Comparison of ENCODE assay signal across 8 cellular contexts in genomic region chr2:101831351-101831865, GRCh38.
DNase-seq lines count a peak whose midpoint lies in the region; ATAC-seq, FAIRE-seq and TF ChIP-seq lines count a peak whose summit lies in the region.

No MANE protein-coding gene starts in this region.

- peak; percentile 87 for FAIRE-seq in endothelial cell of umbilical vein (lab: Jason Lieb, UNC)

- BruUV-seq in endothelial cell of umbilical vein (replicated peaks; lab: Mats Ljungman, UMichigan) = no TSS peak

- no peaks in the 10 kb centered on the region for H4K20me1 ChIP-seq in endothelial cell of umbilical vein (replicated peaks; ENCODE audit: control insufficient read depth, extremely low read depth, insufficient read depth, low read length)

- intact Hi-C loops in endothelial cell of umbilical vein (cut with micrococcal nuclease) = loop anchor here (1.0 to 5.0 kb wide), 5 partner anchors 61 to 489 kb away; no protein-coding TSS in a partner anchor

- H3K9me3 ChIP-seq in AG04450 (ENCODE audit: control insufficient read depth, insufficient read depth, low read length) = no peaks in the 10 kb centered on the region
- H3K9me3 ChIP-seq in endothelial cell of umbilical vein (replicated peaks; ENCODE audit: control insufficient read depth, insufficient read depth, low read length) = no peaks in the 10 kb centered on the region
- no peaks in the 10 kb centered on the region for H3K9me3 ChIP-seq in muscle layer of duodenum (ENCODE audit: control insufficient read depth in 1 of 2, low read length in 2 of 2)

- ATAC-seq in GM18505 (IDR thresholded peaks at IDR 0.05; ENCODE audit: unreplicated experiment) (peak; percentile 64), HG03103 (IDR thresholded peaks at IDR 0.05; ENCODE audit: low read depth, unreplicated experiment) (peak; percentile 82)
- peak; percentile 83 for ATAC-seq in stimulated activated memory B cell treated with anti-CD40 and anti-IgM and Interleukin-4, amounts not matched to agents 10 μg/mL and 1 μg/mL and 100 μg/mL, for 72 hours

- no peak overlapping the region for H3K4me2 ChIP-seq in endothelial cell of umbilical vein (ENCODE audit: insufficient read depth, low read length)

- H3K27ac ChIP-seq in AG04450 (ENCODE audit: low read depth, low read length) (no peak overlapping the region), endothelial cell of umbilical vein (ENCODE audit: insufficient read depth, low read depth, low read length) (peak overlapping the region; percentile 18), muscle layer of duodenum (ENCODE audit: low read length) (peak overlapping the region; percentile 19)

- H3K27ac Mint-ChIP-seq in stimulated activated memory B cell treated with anti-CD40 and anti-IgM and Interleukin-4, amounts not matched to agents 10 μg/mL and 1 μg/mL and 100 μg/mL, for 72 hours = peak overlapping the region; percentile 77

- H3K27me3 ChIP-seq in AG04450 (ENCODE audit: control insufficient read depth, insufficient read depth, low read length) (no peaks in the 10 kb centered on the region), endothelial cell of umbilical vein (ENCODE audit: control insufficient read depth in 2 of 2, insufficient read depth in 2 of 2, low read length in 2 of 2) (no peaks in the 10 kb centered on the region), muscle layer of duodenum (ENCODE audit: low read depth, low read length) (no peaks in the 10 kb centered on the region)

- H3K79me2 ChIP-seq in endothelial cell of umbilical vein (ENCODE audit: control insufficient read depth, insufficient read depth, low read length) = peaks cover 67% of the 10 kb centered on the region

- H3K4me3 ChIP-seq in AG04450 (ENCODE audit: low read depth, low read length) (no peak overlapping the region), endothelial cell of umbilical vein (replicated peaks in 1 of 3; ENCODE audit: insufficient read depth in 1 of 3, low read depth in 1 of 3, low read length in 3 of 3) (no peak overlapping the region), muscle layer of duodenum (ENCODE audit: low read depth in 1 of 2, low read length in 2 of 2) (no peak overlapping the region)

- peaks cover 55% of the 10 kb centered on the region for H3K36me3 Mint-ChIP-seq in stimulated activated memory B cell treated with anti-CD40 and anti-IgM and Interleukin-4, amounts not matched to agents 10 μg/mL and 1 μg/mL and 100 μg/mL, for 72 hours

- H3K9ac ChIP-seq in endothelial cell of umbilical vein (replicated peaks; ENCODE audit: extremely low read depth, insufficient read depth, low read length) = no peak overlapping the region

- H2AFZ ChIP-seq in endothelial cell of umbilical vein (ENCODE audit: low read depth, low read length) = no peak overlapping the region

- H3K4me1 Mint-ChIP-seq in stimulated activated memory B cell treated with anti-CD40 and anti-IgM and Interleukin-4, amounts not matched to agents 10 μg/mL and 1 μg/mL and 100 μg/mL, for 72 hours = peaks cover 55% of the 10 kb centered on the region

- CTCF ChIA-PET in AG04450 (lab: Charles Lee) (interaction anchor here (0.6 to 4.9 kb wide), 61 partner anchors 8 to 814 kb away, joined by 3 to 53 read pairs (median 4); partner anchors contain the start of genes MAP4K4 and RFX8), endothelial cell of umbilical vein (lab: Charles Lee) (interaction anchor here (0.6 to 10.3 kb wide), 75 partner anchors 8 to 626 kb away, joined by 3 to 90 read pairs (median 5); partner anchors contain the start of genes CREG2 and MAP4K4)

- dilution Hi-C loops in endothelial cell of umbilical vein (cut with MboI; ENCODE audit: extremely low pct_ligation_motif_present, low sequenced_read_pairs) = no loop called here

- peak; percentile 37 for DNase-seq in AG04450 (ENCODE audit: low read depth, low spot score)
- DNase-seq in NCI-H82 treated with DMSO at 0.1 percent for 48 hours (lab: John Stamatoyannopoulos, UW; ENCODE audit: unreplicated experiment) = peak; percentile 12
- DNase-seq in activated CD8-positive, alpha-beta memory T cell treated with anti-CD3 and anti-CD28 coated beads, Interleukin-2, amount 50 U/mL, for 24 hours (ENCODE audit: extremely low read depth) = peak; percentile 20
- peak; percentile 85 for DNase-seq in endothelial cell of umbilical vein (ENCODE audit: low read depth, low spot score)

- TF ChIP-seq CTCF in AG04450 (IDR thresholded peaks at IDR 0.05; ENCODE audit: low read depth, low read length) (peak; percentile 82), endothelial cell of umbilical vein (IDR thresholded peaks at IDR 0.05; ENCODE audit: extremely low read depth in 1 of 2, insufficient read depth in 1 of 2, low read depth in 1 of 2, low read length in 2 of 2) (peak; percentile 68 to 74)

- H3K27me3 Mint-ChIP-seq in stimulated activated memory B cell treated with anti-CD40 and anti-IgM and Interleukin-4, amounts not matched to agents 10 μg/mL and 1 μg/mL and 100 μg/mL, for 72 hours = no peaks in the 10 kb centered on the region

- H3K9me3 Mint-ChIP-seq in stimulated activated memory B cell treated with anti-CD40 and anti-IgM and Interleukin-4, amounts not matched to agents 10 μg/mL and 1 μg/mL and 100 μg/mL, for 72 hours = no peaks in the 10 kb centered on the region

- POLR2A ChIA-PET in AG04450 (lab: Yijun Ruan, JAX) (interaction anchor here (0.6 to 1.2 kb wide), 2 partner anchors 113 to 134 kb away, joined by 4 to 5 read pairs; partner anchors contain the start of gene MAP4K4), endothelial cell of umbilical vein (lab: Charles Lee) (interaction anchor here (1.3 kb wide), 1 partner anchor 133 kb away, joined by 7 read pairs; no protein-coding TSS in a partner anchor)

- H3K4me1 ChIP-seq in endothelial cell of umbilical vein (ENCODE audit: control insufficient read depth, extremely low read depth, insufficient read depth, low read length) = peaks cover 33% of the 10 kb centered on the region
- peaks cover 19 to 32% of the 10 kb centered on the region in 2 donors for H3K4me1 ChIP-seq in muscle layer of duodenum (ENCODE audit: control insufficient read depth in 1 of 2, insufficient read depth in 2 of 2, low read length in 2 of 2)

- H3K9me1 ChIP-seq in endothelial cell of umbilical vein (replicated peaks; ENCODE audit: control insufficient read depth, extremely low read depth, insufficient read depth, low read length) = no peaks in the 10 kb centered on the region

- H3K36me3 ChIP-seq in endothelial cell of umbilical vein (ENCODE audit: control insufficient read depth in 2 of 2, extremely low read depth in 1 of 2, insufficient read depth in 2 of 2, low read length in 2 of 2) (peaks cover 25 to 44% of the 10 kb centered on the region in 2 experiments), muscle layer of duodenum (ENCODE audit: control insufficient read depth in 1 of 2, insufficient read depth in 2 of 2, low read length in 2 of 2) (peaks cover 31 to 53% of the 10 kb centered on the region in 2 donors)

- TF ChIP-seq POLR2A in GM18505 (IDR thresholded peaks at IDR 0.05; ENCODE audit: borderline replicate concordance, extremely low read depth, insufficient read depth, insufficient read length) (no peak), endothelial cell of umbilical vein (IDR thresholded peaks at IDR 0.05; ENCODE audit: low read depth, low read length) (no peak)

- peak overlapping the region; percentile 25 for H3K4me3 Mint-ChIP-seq in stimulated activated memory B cell treated with anti-CD40 and anti-IgM and Interleukin-4, amounts not matched to agents 10 μg/mL and 1 μg/mL and 100 μg/mL, for 72 hours

TF ChIP-seq in endothelial cell of umbilical vein, 7 proteins besides CTCF, POLR2A, EP300 and RAD21:
- peak; percentile 37 for TF ChIP-seq GATA2 (IDR thresholded peaks at IDR 0.05; ENCODE audit: insufficient read depth, insufficient read length, low read depth, low read length)
- TF ChIP-seq POLR2AphosphoS5 (IDR thresholded peaks at IDR 0.05; ENCODE audit: insufficient read depth, low read depth, low read length) = no peak
- no peak for TF ChIP-seq MAX (IDR thresholded peaks at IDR 0.05; ENCODE audit: insufficient read depth, insufficient read length)

Comparison
In these comparisons a context has a peak if more than half of its experiments do, and no peak if none do; other contexts are left out.
1. DNase-seq: peak in every context shown above with its lines; median percentile 85 in endothelial cell of umbilical vein; 37 in AG04450; 20 in activated CD8-positive, alpha-beta memory T cell treated with anti-CD3 and anti-CD28 coated beads, Interleukin-2, amount 50 U/mL, for 24 hours; 12 in NCI-H82 treated with DMSO at 0.1 percent for 48 hours.